ENCODE assay signal across 22 cellular contexts in the genomic region with DNA sequence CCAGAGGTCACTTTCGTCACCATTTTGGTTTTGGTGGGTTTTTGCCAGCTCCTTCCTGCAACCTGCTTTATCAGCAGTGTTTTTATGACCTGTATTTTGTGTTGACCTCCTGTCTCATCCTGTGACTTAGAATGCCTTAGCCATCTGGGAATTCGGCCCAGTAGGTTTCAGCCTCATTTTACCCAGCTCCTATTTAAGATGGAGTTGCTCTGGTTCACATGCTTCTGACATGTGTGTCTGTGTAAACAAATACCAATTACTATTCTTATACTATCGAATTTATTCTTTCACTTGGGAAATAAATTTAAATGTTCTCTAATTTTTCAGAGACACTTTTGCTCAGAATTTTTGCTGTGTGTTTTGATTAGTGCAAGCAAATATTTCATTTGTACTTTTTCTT.
"Had no signal": no experiment of that assay in that cellular context is flagged by ENCODE, and none has a peak within 500 bp of the region (broad histone marks: within the 10 kb centered on the region; RNA-seq: fewer than 3 reads in every experiment).

No MANE protein-coding gene starts in this region.

- H3K4me1 ChIP-seq: esophagus squamous epithelium, gastrocnemius medialis, heart right ventricle, left lung, lower lobe of right lung had no signal

- H3K4me3 ChIP-seq: coronary artery, dorsolateral prefrontal cortex, esophagus squamous epithelium, gastrocnemius medialis, heart right ventricle, left lung, lower lobe of right lung, mucosa of descending colon had no signal

- H3K27me3 ChIP-seq: dorsolateral prefrontal cortex, esophagus squamous epithelium, gastrocnemius medialis, heart right ventricle, left lung had no signal

- H3K9me3 ChIP-seq: esophagus squamous epithelium, gastrocnemius medialis, heart right ventricle, left lung, lower lobe of right lung, mucosa of descending colon had no signal

- DNase-seq: dermis blood vessel endothelial cell; dorsolateral prefrontal cortex; effector CD4-positive, alpha-beta T cell; effector memory CD4-positive, alpha-beta T cell; erythroblast; esophagus squamous epithelium; foreskin fibroblast; foreskin melanocyte; gastrocnemius medialis; glutamatergic neuron; head of caudate nucleus; heart right ventricle; hippocampal formation; left cardiac atrium; left lung; left ventricle myocardium superior; lower lobe of right lung; mesenchymal stem cell; mucosa of descending colon; naive B cell had no signal

- H3K36me3 ChIP-seq: esophagus squamous epithelium, gastrocnemius medialis, heart right ventricle, left lung, lower lobe of right lung had no signal

- H3K27ac ChIP-seq: coronary artery, dorsolateral prefrontal cortex, epithelial cell of prostate, esophagus squamous epithelium, gastrocnemius medialis, heart right ventricle, left lung, lower lobe of right lung had no signal
